ENCODE assay signal across 21 cellular contexts in the genomic region with DNA sequence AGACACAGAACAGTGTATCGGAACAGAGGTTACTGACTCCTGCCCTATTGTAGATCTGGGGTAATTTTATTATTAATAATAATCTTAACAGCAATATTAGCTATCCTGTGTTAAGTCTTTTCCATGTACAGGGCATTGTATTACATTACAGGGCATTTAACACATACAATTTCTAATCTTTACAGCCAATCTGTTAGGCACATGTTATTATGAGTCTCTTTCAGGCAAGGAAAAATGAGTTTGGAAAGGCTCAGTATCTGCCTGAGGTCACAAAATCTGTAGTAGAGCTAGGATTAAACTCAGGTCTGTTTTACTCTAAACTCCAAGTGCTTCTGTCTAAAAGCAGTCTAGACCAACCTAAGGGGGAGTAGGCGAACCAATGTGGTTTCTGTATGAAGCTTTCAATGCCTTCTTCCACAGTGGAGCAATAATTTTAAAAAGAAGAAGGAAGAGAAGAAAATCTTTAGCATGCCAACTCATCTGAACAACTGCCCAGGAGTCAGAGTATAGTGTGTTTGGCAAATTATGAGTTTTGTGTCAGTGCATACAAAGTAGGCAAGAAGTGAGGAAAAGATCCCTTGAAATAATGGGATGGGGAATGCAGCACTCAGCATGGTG.
A peak's percentile ranks its signal among the peaks of the same experiment; 100 is the strongest.
DNase-seq lines count a peak whose midpoint lies in the region; ATAC-seq and TF ChIP-seq lines count a peak whose summit lies in the region.
"Had no signal": no experiment of that assay in that cellular context is flagged by ENCODE, and none has a peak within 500 bp of the region (broad histone marks: within the 10 kb centered on the region; RNA-seq: fewer than 3 reads in every experiment).

No MANE protein-coding gene starts in this region.

- TF ChIP-seq CTCF in NB4 (IDR thresholded peaks at IDR 0.05; ENCODE audit: low read depth, low read length): no peak
- no peak for TF ChIP-seq CTCF in coronary artery (IDR thresholded peaks at IDR 0.05)
- TF ChIP-seq CTCF in GM20000 (IDR thresholded peaks at IDR 0.05; ENCODE audit: extremely low read depth, missing control alignments): no peak

- H3K27ac ChIP-seq in coronary artery: no peak overlapping the region
- H3K27ac ChIP-seq: colonic mucosa, psoas muscle had no signal

- DNase-seq in activated CD8-positive, alpha-beta memory T cell treated with anti-CD3 and anti-CD28 coated beads, Interleukin-2, amount 10 ng/mL, durations not matched to agents 7 days and 5 days: no peak
- no peak for DNase-seq in activated CD8-positive, alpha-beta memory T cell treated with anti-CD3 and anti-CD28 coated beads, Interleukin-2, amount 50 U/mL, for 4 hours
- DNase-seq in NB4 (ENCODE audit: low read depth): peak; percentile 74
- DNase-seq in activated T-helper 1 cell treated with anti-CD3 and anti-CD28 coated beads, Interleukin-12 subunit alpha, Interleukin-12 subunit beta, Interleukin-2, Interleukin-4 antibody, amounts not matched to agents 30 ng/mL and 10 ng/mL and 1 ng/mL, durations not matched to agents 14 hours and 24 hours and 36 hours (ENCODE audit: low spot score): no peak
- no peak for DNase-seq in RKO (ENCODE audit: low spot score)
- DNase-seq in coronary artery (ENCODE audit: low spot score): no peak
- no peak for DNase-seq in GM20000 (ENCODE audit: low spot score)
- DNase-seq: 8988T; activated CD4-positive, alpha-beta T cell treated with anti-CD3 and anti-CD28 coated beads for 36 hours; colonic mucosa; heart right ventricle; IMR-90; midbrain; NCI-H187 treated with DMSO at 0.1 percent for 48 hours; NCI-H226; psoas muscle; small intestine; stimulated activated CD4-positive, alpha-beta T cell treated with anti-CD3 and anti-CD28 coated beads, Interleukin-4, amount 100 ng/mL, for 24 hours had no signal

- intact Hi-C loops in activated T-helper 1 cell treated with anti-CD3 and anti-CD28 coated beads, Interleukin-12 subunit alpha, Interleukin-12 subunit beta, Interleukin-2, Interleukin-4 antibody, amounts not matched to agents 30 ng/mL and 10 ng/mL and 1 ng/mL, durations not matched to agents 14 hours and 24 hours and 36 hours (cut with micrococcal nuclease): no loop called here

- peak overlapping the region; percentile 28 for H3K27ac Mint-ChIP-seq in activated CD8-positive, alpha-beta memory T cell treated with anti-CD3 and anti-CD28 coated beads, Interleukin-2, amount 10 ng/mL, durations not matched to agents 7 days and 5 days
- H3K27ac Mint-ChIP-seq in activated T-helper 1 cell treated with anti-CD3 and anti-CD28 coated beads, Interleukin-12 subunit alpha, Interleukin-12 subunit beta, Interleukin-2, Interleukin-4 antibody, amounts not matched to agents 30 ng/mL and 10 ng/mL and 1 ng/mL, durations not matched to agents 14 hours and 24 hours and 36 hours: peak overlapping the region; percentile 29
- peak overlapping the region; percentile 33 for H3K27ac Mint-ChIP-seq in stimulated activated memory B cell treated with anti-CD40 and anti-IgM and Interleukin-4, amounts not matched to agents 10 μg/mL and 1 μg/mL and 100 μg/mL, for 72 hours
- H3K27ac Mint-ChIP-seq: activated CD4-positive, alpha-beta T cell treated with anti-CD3 and anti-CD28 coated beads for 36 hours had no signal

- ATAC-seq in activated CD8-positive, alpha-beta memory T cell treated with anti-CD3 and anti-CD28 coated beads, Interleukin-2, amount 10 ng/mL, durations not matched to agents 7 days and 5 days: no peak
- no peak for ATAC-seq in stimulated activated memory B cell treated with anti-CD40 and anti-IgM and Interleukin-4, amounts not matched to agents 10 μg/mL and 1 μg/mL and 100 μg/mL, for 72 hours
- ATAC-seq: HCT116, left lobe of liver, psoas muscle had no signal

- CTCF ChIA-PET in activated CD8-positive, alpha-beta memory T cell treated with anti-CD3 and anti-CD28 coated beads, Interleukin-2, amount 10 ng/mL, durations not matched to agents 7 days and 5 days (lab: Charles Lee): no interaction called here

- H3K27me3 Mint-ChIP-seq in activated CD8-positive, alpha-beta memory T cell treated with anti-CD3 and anti-CD28 coated beads, Interleukin-2, amount 10 ng/mL, durations not matched to agents 7 days and 5 days: no peaks in the 10 kb centered on the region
- H3K27me3 Mint-ChIP-seq in activated T-helper 1 cell treated with anti-CD3 and anti-CD28 coated beads, Interleukin-12 subunit alpha, Interleukin-12 subunit beta, Interleukin-2, Interleukin-4 antibody, amounts not matched to agents 30 ng/mL and 10 ng/mL and 1 ng/mL, durations not matched to agents 14 hours and 24 hours and 36 hours (ENCODE audit: insufficient read depth): no peaks in the 10 kb centered on the region
- no peaks in the 10 kb centered on the region for H3K27me3 Mint-ChIP-seq in stimulated activated memory B cell treated with anti-CD40 and anti-IgM and Interleukin-4, amounts not matched to agents 10 μg/mL and 1 μg/mL and 100 μg/mL, for 72 hours
- H3K27me3 Mint-ChIP-seq: activated CD4-positive, alpha-beta T cell treated with anti-CD3 and anti-CD28 coated beads for 36 hours had no signal

- peaks cover 33% of the 10 kb centered on the region for H3K36me3 Mint-ChIP-seq in activated CD8-positive, alpha-beta memory T cell treated with anti-CD3 and anti-CD28 coated beads, Interleukin-2, amount 10 ng/mL, durations not matched to agents 7 days and 5 days
- peaks cover 45% of the 10 kb centered on the region for H3K36me3 Mint-ChIP-seq in activated T-helper 1 cell treated with anti-CD3 and anti-CD28 coated beads, Interleukin-12 subunit alpha, Interleukin-12 subunit beta, Interleukin-2, Interleukin-4 antibody, amounts not matched to agents 30 ng/mL and 10 ng/mL and 1 ng/mL, durations not matched to agents 14 hours and 24 hours and 36 hours (ENCODE audit: low read depth)
- H3K36me3 Mint-ChIP-seq in stimulated activated memory B cell treated with anti-CD40 and anti-IgM and Interleukin-4, amounts not matched to agents 10 μg/mL and 1 μg/mL and 100 μg/mL, for 72 hours: peaks cover 65% of the 10 kb centered on the region

- no peak overlapping the region for H3K4me3 Mint-ChIP-seq in activated CD8-positive, alpha-beta memory T cell treated with anti-CD3 and anti-CD28 coated beads, Interleukin-2, amount 10 ng/mL, durations not matched to agents 7 days and 5 days
- H3K4me3 Mint-ChIP-seq in activated T-helper 1 cell treated with anti-CD3 and anti-CD28 coated beads, Interleukin-12 subunit alpha, Interleukin-12 subunit beta, Interleukin-2, Interleukin-4 antibody, amounts not matched to agents 30 ng/mL and 10 ng/mL and 1 ng/mL, durations not matched to agents 14 hours and 24 hours and 36 hours: no peak overlapping the region
- H3K4me3 Mint-ChIP-seq in stimulated activated memory B cell treated with anti-CD40 and anti-IgM and Interleukin-4, amounts not matched to agents 10 μg/mL and 1 μg/mL and 100 μg/mL, for 72 hours: no peak overlapping the region
- H3K4me3 Mint-ChIP-seq: activated CD4-positive, alpha-beta T cell treated with anti-CD3 and anti-CD28 coated beads for 36 hours had no signal

- H3K4me3 ChIP-seq in NB4 (ENCODE audit: low read depth, low read length): no peak overlapping the region
- no peak overlapping the region for H3K4me3 ChIP-seq in coronary artery
- H3K4me3 ChIP-seq: colonic mucosa, heart right ventricle, psoas muscle had no signal

- H3K4me1 Mint-ChIP-seq in activated CD8-positive, alpha-beta memory T cell treated with anti-CD3 and anti-CD28 coated beads, Interleukin-2, amount 10 ng/mL, durations not matched to agents 7 days and 5 days: peaks cover 33% of the 10 kb centered on the region
- H3K4me1 Mint-ChIP-seq in activated T-helper 1 cell treated with anti-CD3 and anti-CD28 coated beads, Interleukin-12 subunit alpha, Interleukin-12 subunit beta, Interleukin-2, Interleukin-4 antibody, amounts not matched to agents 30 ng/mL and 10 ng/mL and 1 ng/mL, durations not matched to agents 14 hours and 24 hours and 36 hours (ENCODE audit: low read depth): peaks cover 71% of the 10 kb centered on the region
- peaks cover 80% of the 10 kb centered on the region for H3K4me1 Mint-ChIP-seq in stimulated activated memory B cell treated with anti-CD40 and anti-IgM and Interleukin-4, amounts not matched to agents 10 μg/mL and 1 μg/mL and 100 μg/mL, for 72 hours

- no peak for TF ChIP-seq POLR2A in NB4 (IDR thresholded peaks at IDR 0.05; ENCODE audit: extremely low read depth, insufficient read length)

- H3K9me3 Mint-ChIP-seq in activated CD8-positive, alpha-beta memory T cell treated with anti-CD3 and anti-CD28 coated beads, Interleukin-2, amount 10 ng/mL, durations not matched to agents 7 days and 5 days (ENCODE audit: low read depth): no peaks in the 10 kb centered on the region
- H3K9me3 Mint-ChIP-seq in activated T-helper 1 cell treated with anti-CD3 and anti-CD28 coated beads, Interleukin-12 subunit alpha, Interleukin-12 subunit beta, Interleukin-2, Interleukin-4 antibody, amounts not matched to agents 30 ng/mL and 10 ng/mL and 1 ng/mL, durations not matched to agents 14 hours and 24 hours and 36 hours: no peaks in the 10 kb centered on the region
- no peaks in the 10 kb centered on the region for H3K9me3 Mint-ChIP-seq in stimulated activated memory B cell treated with anti-CD40 and anti-IgM and Interleukin-4, amounts not matched to agents 10 μg/mL and 1 μg/mL and 100 μg/mL, for 72 hours
